8 cellular contexts compared by ENCODE assay signal in the genomic region with DNA sequence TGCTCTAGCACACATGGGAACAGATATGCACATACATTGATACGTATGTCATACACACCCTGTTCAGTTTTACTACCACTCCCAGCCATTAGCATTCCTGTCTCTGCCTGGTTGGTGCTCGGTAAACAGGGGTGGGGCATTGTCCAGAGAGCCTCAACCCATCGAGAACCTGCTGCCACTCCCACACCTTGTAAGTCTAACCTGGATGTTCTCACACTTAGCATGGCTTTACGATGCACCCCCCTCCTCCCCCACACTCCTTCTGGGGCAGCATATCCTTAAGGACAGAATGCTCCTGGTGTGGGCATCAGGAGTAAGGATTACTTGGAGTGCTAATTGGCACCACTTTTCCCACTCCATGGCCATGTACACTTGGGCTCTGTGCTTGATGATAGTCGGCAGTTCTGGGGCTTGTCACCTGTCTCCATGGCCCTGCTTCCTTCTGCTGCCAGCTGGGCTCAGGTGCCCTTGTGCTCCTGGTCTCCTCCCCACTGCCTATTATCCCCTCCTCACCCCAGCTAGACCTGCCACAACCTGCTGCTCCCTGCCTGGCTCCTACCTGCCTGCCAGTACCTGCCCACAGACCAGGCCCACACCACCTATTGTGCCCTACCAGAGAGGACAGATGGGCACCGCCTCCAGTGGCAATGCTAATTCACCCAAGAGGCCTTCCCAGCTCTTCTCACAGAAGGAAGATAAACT. TPM values are rescaled to one million over a fixed set of nuclear protein-coding genes. Genes with fewer than 3 reads are reported as not detected.
DNase-seq lines count a peak whose midpoint lies in the region; ATAC-seq, FAIRE-seq and TF ChIP-seq lines count a peak whose summit lies in the region.

No MANE protein-coding gene starts in this region.

- intact Hi-C loops in HepG2 (cut with micrococcal nuclease; ENCODE audit: unreplicated experiment): no loop called here

- peaks cover 19 to 31% of the 10 kb centered on the region in 2 experiments for H3K36me3 ChIP-seq in HepG2 (replicated peaks in 1 of 2; ENCODE audit: control insufficient read depth in 1 of 2, insufficient read depth in 2 of 2, low read length in 2 of 2)

- no peaks in the 10 kb centered on the region for H3K9me3 ChIP-seq in HepG2 (ENCODE audit: low read length)

- H3K9ac ChIP-seq in HepG2 (ENCODE audit: insufficient read depth, low read depth, low read length): no peak overlapping the region

- H2AFZ ChIP-seq in HepG2 (ENCODE audit: low read length): no peak overlapping the region

- TF ChIP-seq EP300 in HepG2 (IDR thresholded peaks at IDR 0.05; ENCODE audit: low read depth in 2 of 2, low read length in 2 of 2) (no peak), HepG2 (CRISPR knock-in tag; IDR thresholded peaks at IDR 0.05; ENCODE audit: borderline replicate concordance) (no peak)

- no peak overlapping the region for H3K4me2 ChIP-seq in HepG2 (ENCODE audit: low read depth, low read length)

- peak; percentile 32 for FAIRE-seq in HepG2 (lab: Jason Lieb, UNC)

- H3K27ac ChIP-seq in VCaP (peak overlapping the region; percentile 74), HepG2 (ENCODE audit: extremely low read length, insufficient read depth, low read length) (no peak overlapping the region)

- TF ChIP-seq POLR2A in HepG2 (IDR thresholded peaks at IDR 0.05; ENCODE audit: insufficient read depth in 1 of 2, low read depth in 2 of 2, low read length in 2 of 2): no peak

- H3K27me3 ChIP-seq in HepG2 (ENCODE audit: control insufficient read depth in 1 of 2, insufficient read depth in 2 of 2, low read length in 2 of 2): no peaks in the 10 kb centered on the region

- in situ Hi-C loops in HepG2 (cut with HindIII; ENCODE audit: extremely low pct_ligation_motif_present, low pct_unique_long_range_greater_than_20kb): no loop called here

- POLR2A ChIA-PET in HepG2 (lab: Yijun Ruan, JAX): interaction anchor here (1.2 kb wide), 1 partner anchor 9 kb away, joined by 3 read pairs; no protein-coding TSS in a partner anchor

- peaks cover 36% of the 10 kb centered on the region for H3K4me1 ChIP-seq in HepG2 (ENCODE audit: insufficient read depth, low read length)

- H3K79me2 ChIP-seq in HepG2 (ENCODE audit: insufficient read depth, low read length): no peaks in the 10 kb centered on the region

- ATAC-seq in HepG2: no peak
- ATAC-seq in HG02973 (IDR thresholded peaks at IDR 0.05; ENCODE audit: unreplicated experiment): no peak
- ATAC-seq in GM19463 (IDR thresholded peaks at IDR 0.05; ENCODE audit: unreplicated experiment): no peak

- no peak overlapping the region for H3K4me3 ChIP-seq in HepG2 (replicated peaks in 1 of 3; ENCODE audit: insufficient read depth in 1 of 3, low read depth in 2 of 3, low read length in 3 of 3)

- no peaks in the 10 kb centered on the region for H4K20me1 ChIP-seq in HepG2 (ENCODE audit: insufficient read depth, low read length)

- CTCF ChIA-PET in HepG2 (lab: Yijun Ruan, JAX; ENCODE audit: low intra/inter-chr PET ratio, low total read pairs): no interaction called here

- 92% methylated on average over 6 of the region's 6 CpGs for WGBS in HepG2 (ENCODE audit: low lambda C conversion rate)

- TF ChIP-seq CTCF in VCaP (conservative IDR thresholded peaks at IDR 0.05) (no peak), HepG2 (CRISPR knock-in tag; IDR thresholded peaks at IDR 0.05) (no peak)

- BruUV-seq in HepG2 (replicated peaks; lab: Mats Ljungman, UMichigan): no TSS peak

- TF ChIP-seq RAD21 in HepG2 (CRISPR knock-in tag; IDR thresholded peaks at IDR 0.05): no peak

- DNase-seq in stimulated activated CD4-positive, alpha-beta T cell treated with anti-CD3 and anti-CD28 coated beads, Interleukin-4, amount 100 ng/mL, for 1 hour: peak; percentile 9
- no peak for DNase-seq in stimulated activated CD4-positive, alpha-beta T cell treated with anti-CD3 and anti-CD28 coated beads, Interleukin-4, amount 100 ng/mL, for 4 hours
- DNase-seq in HepG2 (ENCODE audit: low spot score) (no peak), OCI-M2 (lab: John Stamatoyannopoulos, UW; ENCODE audit: unreplicated experiment) (no peak), cerebellar cortex (ENCODE audit: low spot score) (no peak)

RNA-seq across cellular contexts. Expression of a gene that starts 0.7 kb away (rescaled TPM):
- 1.1 and 4.5 TPM in 2 replicates for total RNA-seq in HepG2 (2016; rRNA removed; fragmentation: Illumina TruSeq; extraction: Trizol)
- 1.5 and 1.9 TPM in 2 replicates for total RNA-seq in HepG2 (2016; cell fraction: cytosol; rRNA removed; fragmentation: Illumina TruSeq; extraction: Trizol; ENCODE audit: low read depth)
- 1.3 and 2.7 TPM in 2 replicates for total RNA-seq in HepG2 (2016; cell fraction: insoluble cytoplasmic fraction; rRNA removed; fragmentation: Illumina TruSeq; extraction: Trizol)
- 1.7 TPM in 2 replicates for total RNA-seq in HepG2 (2016; cell fraction: membrane; rRNA removed; fragmentation: Illumina TruSeq; extraction: Trizol)
- total RNA-seq in HepG2 (2016; cell fraction: nucleus; rRNA removed; fragmentation: Illumina TruSeq; extraction: Trizol): 4.2 and 4.8 TPM in 2 replicates
- 7.3 and 7.8 TPM in 2 replicates for polyA plus RNA-seq in HepG2 (2011; rRNA removed)
- 1.8 and 1.9 TPM in 2 replicates for polyA plus RNA-seq in HepG2 (2011; cell fraction: cytosol; rRNA removed)
- polyA plus RNA-seq in HepG2 (2011; cell fraction: nucleus; rRNA removed): 53.9 and 60.7 TPM in 2 replicates
- polyA plus RNA-seq in HepG2 (2012): 6.4 and 8.2 TPM in 2 replicates
- 0.27 and 0.35 TPM in 2 replicates for polyA plus RNA-seq in HepG2 (2016; cell fraction: cytosol; fragmentation: Illumina TruSeq; extraction: Trizol; ENCODE audit: low read depth)
- 1.6 and 2.4 TPM in 2 replicates for polyA plus RNA-seq in HepG2 (2016; cell fraction: insoluble cytoplasmic fraction; fragmentation: Illumina TruSeq; extraction: Trizol; ENCODE audit: low read depth)
- polyA plus RNA-seq in HepG2 (2016; cell fraction: membrane; fragmentation: Illumina TruSeq; extraction: Trizol; ENCODE audit: low read depth): 0.85 and 0.91 TPM in 2 replicates
- 23.6 and 26.4 TPM in 2 replicates for polyA plus RNA-seq in HepG2 (2016; cell fraction: nucleus; fragmentation: Illumina TruSeq; extraction: Trizol; ENCODE audit: insufficient read depth, low read depth)
- 4.9 and 19.9 TPM in 2 replicates for polyA minus RNA-seq in HepG2 (2011; rRNA and poly(A)+ RNA removed; ENCODE audit: low replicate concordance)
- polyA minus RNA-seq in HepG2 (2011; cell fraction: cytosol; rRNA and poly(A)+ RNA removed): 0.53 and 1.3 TPM in 2 replicates
- 10.6 and 13.8 TPM in 2 replicates for polyA minus RNA-seq in HepG2 (2011; cell fraction: nucleus; rRNA and poly(A)+ RNA removed)

RNA-seq across cellular contexts. Expression of a gene that starts 36.2 kb away (rescaled TPM):
- total RNA-seq in HepG2 (2016; rRNA removed; fragmentation: Illumina TruSeq; extraction: Trizol): 29.6 and 30.8 TPM in 2 replicates
- 27.8 and 32.3 TPM in 2 replicates for total RNA-seq in HepG2 (2016; cell fraction: cytosol; rRNA removed; fragmentation: Illumina TruSeq; extraction: Trizol; ENCODE audit: low read depth)
- total RNA-seq in HepG2 (2016; cell fraction: insoluble cytoplasmic fraction; rRNA removed; fragmentation: Illumina TruSeq; extraction: Trizol): 26.4 and 32.2 TPM in 2 replicates
- 28.8 and 30.1 TPM in 2 replicates for total RNA-seq in HepG2 (2016; cell fraction: membrane; rRNA removed; fragmentation: Illumina TruSeq; extraction: Trizol)
- 30.8 and 38.1 TPM in 2 replicates for total RNA-seq in HepG2 (2016; cell fraction: nucleus; rRNA removed; fragmentation: Illumina TruSeq; extraction: Trizol)
- polyA plus RNA-seq in HepG2 (2011; rRNA removed): 60.9 and 62.9 TPM in 2 replicates
- polyA plus RNA-seq in HepG2 (2011; cell fraction: cytosol; rRNA removed): 25.1 and 35.9 TPM in 2 replicates
- polyA plus RNA-seq in HepG2 (2011; cell fraction: nucleus; rRNA removed): 142 and 152 TPM in 2 replicates
- 70.7 and 76.1 TPM in 2 replicates for polyA plus RNA-seq in HepG2 (2012)
- 5.4 and 6.1 TPM in 2 replicates for polyA plus RNA-seq in HepG2 (2016; cell fraction: cytosol; fragmentation: Illumina TruSeq; extraction: Trizol; ENCODE audit: low read depth)
- 32.0 and 41.3 TPM in 2 replicates for polyA plus RNA-seq in HepG2 (2016; cell fraction: insoluble cytoplasmic fraction; fragmentation: Illumina TruSeq; extraction: Trizol; ENCODE audit: low read depth)
- 18.7 and 20.0 TPM in 2 replicates for polyA plus RNA-seq in HepG2 (2016; cell fraction: membrane; fragmentation: Illumina TruSeq; extraction: Trizol; ENCODE audit: low read depth)
- polyA plus RNA-seq in HepG2 (2016; cell fraction: nucleus; fragmentation: Illumina TruSeq; extraction: Trizol; ENCODE audit: insufficient read depth, low read depth): 74.6 and 84.0 TPM in 2 replicates
- 60.8 and 70.8 TPM in 2 replicates for polyA minus RNA-seq in HepG2 (2011; rRNA and poly(A)+ RNA removed; ENCODE audit: low replicate concordance)
- polyA minus RNA-seq in HepG2 (2011; cell fraction: cytosol; rRNA and poly(A)+ RNA removed): 20.8 and 24.8 TPM in 2 replicates
- 59.5 and 60.8 TPM in 2 replicates for polyA minus RNA-seq in HepG2 (2011; cell fraction: nucleus; rRNA and poly(A)+ RNA removed)

RNA-seq across cellular contexts. Expression of a gene that starts 42.5 kb away (rescaled TPM):
- 10.8 and 11.8 TPM in 2 replicates for total RNA-seq in HepG2 (2016; rRNA removed; fragmentation: Illumina TruSeq; extraction: Trizol)
- 1.2 and 1.4 TPM in 2 replicates for total RNA-seq in HepG2 (2016; cell fraction: cytosol; rRNA removed; fragmentation: Illumina TruSeq; extraction: Trizol; ENCODE audit: low read depth)
- total RNA-seq in HepG2 (2016; cell fraction: insoluble cytoplasmic fraction; rRNA removed; fragmentation: Illumina TruSeq; extraction: Trizol): 11.1 and 11.4 TPM in 2 replicates
- total RNA-seq in HepG2 (2016; cell fraction: membrane; rRNA removed; fragmentation: Illumina TruSeq; extraction: Trizol): 7.1 and 7.4 TPM in 2 replicates
- 8.5 and 10.1 TPM in 2 replicates for total RNA-seq in HepG2 (2016; cell fraction: nucleus; rRNA removed; fragmentation: Illumina TruSeq; extraction: Trizol)
- polyA plus RNA-seq in HepG2 (2011; rRNA removed): 7.2 and 8.3 TPM in 2 replicates
- polyA plus RNA-seq in HepG2 (2011; cell fraction: cytosol; rRNA removed): 3.3 and 3.9 TPM in 2 replicates
- 6.3 and 6.8 TPM in 2 replicates for polyA plus RNA-seq in HepG2 (2011; cell fraction: nucleus; rRNA removed)
- polyA plus RNA-seq in HepG2 (2012): 16.2 and 16.9 TPM in 2 replicates
- 1.7 and 1.9 TPM in 2 replicates for polyA plus RNA-seq in HepG2 (2016; cell fraction: cytosol; fragmentation: Illumina TruSeq; extraction: Trizol; ENCODE audit: low read depth)
- 14.6 and 18.9 TPM in 2 replicates for polyA plus RNA-seq in HepG2 (2016; cell fraction: insoluble cytoplasmic fraction; fragmentation: Illumina TruSeq; extraction: Trizol; ENCODE audit: low read depth)
- 4.5 and 5.5 TPM in 2 replicates for polyA plus RNA-seq in HepG2 (2016; cell fraction: membrane; fragmentation: Illumina TruSeq; extraction: Trizol; ENCODE audit: low read depth)
- polyA plus RNA-seq in HepG2 (2016; cell fraction: nucleus; fragmentation: Illumina TruSeq; extraction: Trizol; ENCODE audit: insufficient read depth, low read depth): 17.7 and 23.9 TPM in 2 replicates
- 10.7 and 12.1 TPM in 2 replicates for polyA minus RNA-seq in HepG2 (2011; rRNA and poly(A)+ RNA removed; ENCODE audit: low replicate concordance)
- polyA minus RNA-seq in HepG2 (2011; cell fraction: cytosol; rRNA and poly(A)+ RNA removed): 8.1 and 9.5 TPM in 2 replicates
- 7.2 and 8.5 TPM in 2 replicates for polyA minus RNA-seq in HepG2 (2011; cell fraction: nucleus; rRNA and poly(A)+ RNA removed)

RNA-seq across cellular contexts. Expression of a gene that starts 54.8 kb away (rescaled TPM):
- total RNA-seq in HepG2 (2016; rRNA removed; fragmentation: Illumina TruSeq; extraction: Trizol): 76.1 and 88.5 TPM in 2 replicates
- 23.3 and 23.6 TPM in 2 replicates for total RNA-seq in HepG2 (2016; cell fraction: cytosol; rRNA removed; fragmentation: Illumina TruSeq; extraction: Trizol; ENCODE audit: low read depth)
- total RNA-seq in HepG2 (2016; cell fraction: insoluble cytoplasmic fraction; rRNA removed; fragmentation: Illumina TruSeq; extraction: Trizol): 62.6 and 89.2 TPM in 2 replicates
- total RNA-seq in HepG2 (2016; cell fraction: membrane; rRNA removed; fragmentation: Illumina TruSeq; extraction: Trizol): 50.5 and 57.1 TPM in 2 replicates
- 82.0 and 93.0 TPM in 2 replicates for total RNA-seq in HepG2 (2016; cell fraction: nucleus; rRNA removed; fragmentation: Illumina TruSeq; extraction: Trizol)
- polyA plus RNA-seq in HepG2 (2011; rRNA removed): 54.6 and 63.8 TPM in 2 replicates
- polyA plus RNA-seq in HepG2 (2011; cell fraction: cytosol; rRNA removed): 19.7 and 28.8 TPM in 2 replicates
- 90.9 and 114 TPM in 2 replicates for polyA plus RNA-seq in HepG2 (2011; cell fraction: nucleus; rRNA removed)
- polyA plus RNA-seq in HepG2 (2012): 89.3 and 98.8 TPM in 2 replicates
- 10.1 and 10.5 TPM in 2 replicates for polyA plus RNA-seq in HepG2 (2016; cell fraction: cytosol; fragmentation: Illumina TruSeq; extraction: Trizol; ENCODE audit: low read depth)
- 77.5 and 94.3 TPM in 2 replicates for polyA plus RNA-seq in HepG2 (2016; cell fraction: insoluble cytoplasmic fraction; fragmentation: Illumina TruSeq; extraction: Trizol; ENCODE audit: low read depth)
- polyA plus RNA-seq in HepG2 (2016; cell fraction: membrane; fragmentation: Illumina TruSeq; extraction: Trizol; ENCODE audit: low read depth): 34.7 and 36.6 TPM in 2 replicates
- polyA plus RNA-seq in HepG2 (2016; cell fraction: nucleus; fragmentation: Illumina TruSeq; extraction: Trizol; ENCODE audit: insufficient read depth, low read depth): 173 TPM in 2 replicates
- polyA minus RNA-seq in HepG2 (2011; rRNA and poly(A)+ RNA removed; ENCODE audit: low replicate concordance): 21.1 and 21.8 TPM in 2 replicates
- polyA minus RNA-seq in HepG2 (2011; cell fraction: cytosol; rRNA and poly(A)+ RNA removed): 50.3 and 50.4 TPM in 2 replicates
- 107 and 131 TPM in 2 replicates for polyA minus RNA-seq in HepG2 (2011; cell fraction: nucleus; rRNA and poly(A)+ RNA removed)
